Comparison of ENCODE assay signal across 9 cellular contexts in genomic region chr20:36838381-36838780, GRCh38. TPM values are rescaled to one million over a fixed set of nuclear protein-coding genes. Genes with fewer than 3 reads are reported as not detected.
"Had no signal": no experiment of that assay in that cellular context is flagged by ENCODE, and none has a peak within 500 bp of the region (broad histone marks: within the 10 kb centered on the region; RNA-seq: fewer than 3 reads in every experiment).

No MANE protein-coding gene starts in this region.

RNA-seq across cellular contexts. Expression of gene TLDC2, which starts 37.6 kb away (rescaled TPM):
- total RNA-seq: activated CD4-positive, alpha-beta memory T cell treated with anti-CD3 and anti-CD28 coated beads, Interleukin-2, amount 10 ng/mL, durations not matched to agents 7 days and 5 days; activated CD8-positive, alpha-beta memory T cell treated with anti-CD3 and anti-CD28 coated beads for 36 hours; activated naive CD8-positive, alpha-beta T cell treated with anti-CD3 and anti-CD28 coated beads for 36 hours; activated T-cell treated with anti-CD3 and anti-CD28 coated beads, Interleukin-2, amount 50 U/mL, for 72 hours; activated T-helper 17 cell treated with anti-CD3 and anti-CD28 coated beads, Interleukin-2, amount 50 U/mL, for 72 hours; ascending aorta; cardiac muscle cell; M059J; NCI-H460 had no signal
- polyA plus RNA-seq: cardiac muscle cell had no signal
